Comparison of ENCODE assay signal across 8 cellular contexts in the genomic region with DNA sequence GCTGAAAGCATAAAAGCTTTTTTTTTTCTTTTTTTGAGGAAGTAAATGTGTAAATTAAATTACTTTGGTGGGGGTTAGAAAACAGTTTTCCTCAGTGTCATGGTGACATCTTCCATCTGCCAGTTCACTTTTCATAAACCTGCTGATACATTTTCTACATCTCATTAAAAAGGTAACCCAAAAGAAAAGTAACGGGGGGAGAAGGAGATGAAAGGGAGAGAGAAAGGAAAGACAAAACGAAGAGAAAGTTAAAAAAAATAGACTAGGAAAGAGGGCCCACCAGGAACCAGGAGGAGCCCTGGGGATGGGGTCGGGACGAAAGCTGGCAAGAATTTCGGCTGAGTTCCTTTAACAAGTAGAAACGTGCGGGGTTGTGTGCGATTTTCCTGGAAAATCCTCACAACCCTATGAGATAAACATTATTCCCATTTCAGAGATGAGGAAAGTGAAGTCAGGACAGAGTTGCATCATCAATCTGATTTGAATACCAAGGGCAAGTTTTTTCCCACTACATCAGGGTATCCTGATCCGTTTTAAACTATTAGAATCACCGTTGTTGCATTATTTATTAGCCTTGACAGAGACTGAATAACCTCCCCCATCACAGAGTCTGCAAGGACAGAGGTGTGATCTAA. TPM values are rescaled to one million over a fixed set of nuclear protein-coding genes. Genes with fewer than 3 reads are reported as not detected.
DNase-seq lines count a peak whose midpoint lies in the region; ATAC-seq and TF ChIP-seq lines count a peak whose summit lies in the region.

No MANE protein-coding gene starts in this region.

- no peak overlapping the region for H3K27ac ChIP-seq in cardiac muscle cell
- peak overlapping the region; percentile 69 for H3K27ac ChIP-seq in cingulate gyrus (ENCODE audit: low read depth, low read length)
- H3K27ac ChIP-seq in upper lobe of left lung = no peak overlapping the region

- TF ChIP-seq EP300 in upper lobe of left lung (IDR thresholded peaks at IDR 0.05) = no peak

- DNase-seq in cardiac muscle cell (ENCODE audit: low read depth in 1 of 2, low spot score in 1 of 2) (no peak), left ventricle myocardium superior (no peak), upper lobe of left lung (no peak)
- DNase-seq in activated effector memory CD4-positive, alpha-beta T cell treated with anti-CD3 and anti-CD28 coated beads, Interleukin-2, amount 50 U/mL, for 16 hours = no peak

- TF ChIP-seq CTCF in cardiac muscle cell (IDR thresholded peaks at IDR 0.05; ENCODE audit: low read depth, low read length) = no peak
- no peak for TF ChIP-seq CTCF in upper lobe of left lung (IDR thresholded peaks at IDR 0.05)

- H3K4me1 ChIP-seq in cardiac muscle cell (ENCODE audit: low read depth) (peaks cover 16% of the 10 kb centered on the region), mononuclear cell (ENCODE audit: insufficient read depth, low read length) (peaks cover 4% of the 10 kb centered on the region), upper lobe of left lung (peaks cover 0 to 7% (median 3%) of the 10 kb centered on the region in 4 donors)

- 90 to 94% methylated on average over 10 of the region's 10 CpGs for WGBS in upper lobe of left lung, 2 donors

- H3K27me3 ChIP-seq in cardiac muscle cell (no peaks in the 10 kb centered on the region), mononuclear cell (ENCODE audit: insufficient read depth, low read length) (peaks cover 5% of the 10 kb centered on the region), upper lobe of left lung (no peaks in the 10 kb centered on the region)

- no peak for TF ChIP-seq POLR2A in upper lobe of left lung (IDR thresholded peaks at IDR 0.05)

- H3K4me3 ChIP-seq in cardiac muscle cell (peak overlapping the region; percentile 40), mononuclear cell (ENCODE audit: low read length) (peak overlapping the region; percentile 29), upper lobe of left lung (peak overlapping the region in 3 of 4 donors; percentile 37 to 62 (median 56))

- no peaks in the 10 kb centered on the region for H3K9me3 ChIP-seq in cardiac muscle cell (ENCODE audit: low read depth)
- no peaks in the 10 kb centered on the region for H3K9me3 ChIP-seq in mononuclear cell (ENCODE audit: low read depth, low read length)
- no peaks in the 10 kb centered on the region for H3K9me3 ChIP-seq in upper lobe of left lung

- intact Hi-C loops in left ventricle myocardium superior (cut with micrococcal nuclease) = no loop called here

- H3K36me3 ChIP-seq in cardiac muscle cell (no peaks in the 10 kb centered on the region), upper lobe of left lung (no peaks in the 10 kb centered on the region)

- no peak for ATAC-seq in left ventricle myocardium superior
- no peak for ATAC-seq in upper lobe of left lung (ENCODE audit: low FRiP score in 2 of 2)
- no peak for ATAC-seq in HG03457 (IDR thresholded peaks at IDR 0.05; ENCODE audit: unreplicated experiment)
- no peak for ATAC-seq in HG03354 (IDR thresholded peaks at IDR 0.05; ENCODE audit: poor library complexity, severe bottlenecking, unreplicated experiment)

RNA-seq across cellular contexts. Expression of a gene that starts 53.4 kb away (rescaled TPM):
- total RNA-seq in cardiac muscle cell (50.1 and 72.8 TPM in 2 replicates), left ventricle myocardium superior (57.8 TPM), mononuclear cell (0.31 TPM), upper lobe of left lung (10 to 100 TPM; 15.5 to 63.4 (median 32.2) TPM)
- 49.2 and 96.3 TPM in 2 replicates for polyA plus RNA-seq in cardiac muscle cell

Comparison
In these comparisons a context has a peak if more than half of its experiments do, and no peak if none do; other contexts are left out.
1. RNA of a gene that starts 53.4 kb away (total RNA-seq): 50.1 to 72.8 TPM in cardiac muscle cell, 57.8 TPM in left ventricle myocardium superior (single experiment) and 15.5 to 63.4 TPM in upper lobe of left lung; 0.31 TPM in mononuclear cell (single experiment); every median in the first group is over 10 times any median in the second.
2. Peak in every context shown above with its lines, with median percentiles within 50 percentile points of each other: H3K4me3 ChIP-seq.